34 cellular contexts compared by ENCODE assay signal in genomic region chr6:79396625-79397024, GRCh38.
"Had no signal": no experiment of that assay in that cellular context is flagged by ENCODE, and none has a peak within 500 bp of the region (broad histone marks: within the 10 kb centered on the region; RNA-seq: fewer than 3 reads in every experiment).

No MANE protein-coding gene starts in this region.

- H3K9me3 ChIP-seq: MG63 had no signal

- H3K4me3 ChIP-seq: MG63 had no signal

- DNase-seq: Karpas-422, Kasumi-1, KG1, MG63, MM.1S, MV-4-11, NCI-H1048, NCI-H1092, NCI-H1092 treated with DMSO at 0.1 percent for 48 hours, NCI-H1105, NCI-H1105 treated with DMSO at 0.1 percent for 48 hours, NCI-H1417, NCI-H1417 treated with DMSO at 0.1 percent for 48 hours, NCI-H1436, NCI-H1436 treated with DMSO at 0.1 percent for 48 hours, NCI-H146, NCI-H1694, NCI-H1694 treated with DMSO at 0.1 percent for 48 hours, NCI-H187, NCI-H187 treated with DMSO at 0.1 percent for 48 hours, NCI-H1930, NCI-H2029, NCI-H2029 treated with DMSO at 0.1 percent for 48 hours, NCI-H2081, NCI-H2081 treated with DMSO at 0.1 percent for 48 hours, NCI-H2107, NCI-H2171, NCI-H2171 treated with DMSO at 0.1 percent for 48 hours, NCI-H2227 treated with DMSO at 0.1 percent for 48 hours, NCI-H226, NCI-H345, NCI-H446, NCI-H446 treated with DMSO at 0.1 percent for 48 hours had no signal

- H3K36me3 ChIP-seq: MG63 had no signal

- H3K27ac ChIP-seq: KMS-11 had no signal

- H3K27me3 ChIP-seq: MG63 had no signal

- H3K4me2 ChIP-seq: KMS-11 had no signal

- H3K9ac ChIP-seq: KMS-11 had no signal
